Comparison of ENCODE assay signal across 16 cellular contexts in genomic region chr2:33015421-33016142, GRCh38.
DNase-seq lines count a peak whose midpoint lies in the region; ATAC-seq and TF ChIP-seq lines count a peak whose summit lies in the region.
"Had no signal": no experiment of that assay in that cellular context is flagged by ENCODE, and none has a peak within 500 bp of the region (broad histone marks: within the 10 kb centered on the region; RNA-seq: fewer than 3 reads in every experiment).

No MANE protein-coding gene starts in this region.

- H3K4me3 ChIP-seq in AG04450 (ENCODE audit: low read depth, low read length): no peak overlapping the region
- no peak overlapping the region for H3K4me3 ChIP-seq in CD4-positive, alpha-beta memory T cell (ENCODE audit: low read length in 2 of 2)
- H3K4me3 ChIP-seq: BLaER1, GM12878, neural progenitor cell, upper lobe of right lung had no signal

- H3K27me3 Mint-ChIP-seq in memory B cell (peaks cover 2% of the 10 kb centered on the region), CD14-positive monocyte (ENCODE audit: low read depth in 3 of 3) (peaks cover 0 to 2% (median 0%) of the 10 kb centered on the region in 3 donors)
- peaks cover 0 to 2% of the 10 kb centered on the region in 2 donors for H3K27me3 Mint-ChIP-seq in CD4-positive, alpha-beta memory T cell
- H3K27me3 Mint-ChIP-seq: brain had no signal

- H3K36me3 ChIP-seq in CD4-positive, alpha-beta memory T cell (ENCODE audit: insufficient read depth, low read length): no peaks in the 10 kb centered on the region
- H3K36me3 ChIP-seq: BLaER1, neural progenitor cell, upper lobe of right lung had no signal

- H3K36me3 Mint-ChIP-seq in memory B cell (no peaks in the 10 kb centered on the region), CD14-positive monocyte (no peaks in the 10 kb centered on the region)
- H3K36me3 Mint-ChIP-seq in CD4-positive, alpha-beta memory T cell: no peaks in the 10 kb centered on the region
- H3K36me3 Mint-ChIP-seq: brain had no signal

- H3K9me3 Mint-ChIP-seq in memory B cell (no peaks in the 10 kb centered on the region), CD14-positive monocyte (peaks cover 0 to 3% (median 0%) of the 10 kb centered on the region in 7 donors)
- no peaks in the 10 kb centered on the region for H3K9me3 Mint-ChIP-seq in CD4-positive, alpha-beta memory T cell
- H3K9me3 Mint-ChIP-seq: brain; neural progenitor cell; T-helper 1 cell treated with Interleukin-12 subunit alpha and Interleukin-12 subunit beta and Interleukin-4 antibody, amounts not matched to agents 30 μg/mL and 1 μg/mL, for 36 hours had no signal

- H3K27ac Mint-ChIP-seq in memory B cell (peak overlapping the region; percentile 38), CD14-positive monocyte (no peak overlapping the region)
- no peak overlapping the region for H3K27ac Mint-ChIP-seq in CD4-positive, alpha-beta memory T cell
- H3K27ac Mint-ChIP-seq: neural progenitor cell; T-helper 1 cell treated with Interleukin-12 subunit alpha and Interleukin-12 subunit beta and Interleukin-4 antibody, amounts not matched to agents 30 μg/mL and 1 μg/mL, for 36 hours had no signal

- no peak overlapping the region for H3K27ac ChIP-seq in AG04450 (ENCODE audit: low read depth, low read length)
- H3K27ac ChIP-seq in CD4-positive, alpha-beta memory T cell (ENCODE audit: low read depth, low read length): no peak overlapping the region
- H3K27ac ChIP-seq: BLaER1, neural progenitor cell, upper lobe of right lung had no signal

- CTCF ChIA-PET in AG04450 (lab: Charles Lee): no interaction called here
- CTCF ChIA-PET in CD4-positive, alpha-beta memory T cell (lab: Charles Lee; ENCODE audit: partially characterized antibody): no interaction called here

- no peaks in the 10 kb centered on the region for H3K27me3 ChIP-seq in AG04450 (ENCODE audit: control insufficient read depth, insufficient read depth, low read length)
- H3K27me3 ChIP-seq in CD4-positive, alpha-beta memory T cell (ENCODE audit: insufficient read depth, low read length): no peaks in the 10 kb centered on the region
- H3K27me3 ChIP-seq: BLaER1, neural progenitor cell, upper lobe of right lung had no signal

- TF ChIP-seq POLR2A in erythroblast (IDR thresholded peaks at IDR 0.05; ENCODE audit: low read length): no peak

- H3K4me1 ChIP-seq in CD4-positive, alpha-beta memory T cell (ENCODE audit: insufficient read depth, low read length): no peaks in the 10 kb centered on the region
- H3K4me1 ChIP-seq: BLaER1, upper lobe of right lung had no signal

- intact Hi-C loops in CD4-positive, alpha-beta memory T cell (cut with micrococcal nuclease): no loop called here
- intact Hi-C loops in CD14-positive monocyte (cut with micrococcal nuclease): no loop called here

- H3K4me3 Mint-ChIP-seq in memory B cell (no peak overlapping the region), CD14-positive monocyte (no peak overlapping the region)
- no peak overlapping the region for H3K4me3 Mint-ChIP-seq in CD4-positive, alpha-beta memory T cell
- H3K4me3 Mint-ChIP-seq: brain; neural progenitor cell; T-helper 1 cell treated with Interleukin-12 subunit alpha and Interleukin-12 subunit beta and Interleukin-4 antibody, amounts not matched to agents 30 μg/mL and 1 μg/mL, for 36 hours had no signal

- no peaks in the 10 kb centered on the region for H3K4me1 Mint-ChIP-seq in memory B cell
- no peaks in the 10 kb centered on the region for H3K4me1 Mint-ChIP-seq in CD4-positive, alpha-beta memory T cell
- H3K4me1 Mint-ChIP-seq in CD14-positive monocyte: no peaks in the 10 kb centered on the region

- no peak for TF ChIP-seq CTCF in AG04450 (IDR thresholded peaks at IDR 0.05; ENCODE audit: low read depth, low read length)
- no peak for TF ChIP-seq CTCF in CD14-positive monocyte (IDR thresholded peaks at IDR 0.05)

- no peak for ATAC-seq in memory B cell (ENCODE audit: low read depth)
- ATAC-seq in HG03571 (IDR thresholded peaks at IDR 0.05; ENCODE audit: unreplicated experiment): no peak
- ATAC-seq: GM12878, upper lobe of right lung had no signal

- no peaks in the 10 kb centered on the region for H3K9me3 ChIP-seq in AG04450 (ENCODE audit: control insufficient read depth, insufficient read depth, low read length)
- H3K9me3 ChIP-seq in CD4-positive, alpha-beta memory T cell (ENCODE audit: control insufficient read depth in 1 of 2, low read length in 2 of 2): no peaks in the 10 kb centered on the region
- H3K9me3 ChIP-seq: BLaER1, upper lobe of right lung had no signal

- DNase-seq in AG04450 (ENCODE audit: low read depth, low spot score) (peak; percentile 36), NCI-H460 (ENCODE audit: extremely low read depth, low read depth) (peak; percentile 64), erythroblast (lab: John Stamatoyannopoulos, UW) (peak; percentile 64 to 74), memory B cell (ENCODE audit: low spot score in 2 of 2) (no peak), CD14-positive monocyte (ENCODE audit: low spot score) (no peak)
- no peak for DNase-seq in activated CD4-positive, alpha-beta T cell treated with anti-CD3 and anti-CD28 coated beads, Interleukin-2, amount 50 U/mL, for 1 hour
- no peak for DNase-seq in CD4-positive, alpha-beta memory T cell
- DNase-seq: KG1, NCI-H69, upper lobe of right lung had no signal

- POLR2A ChIA-PET in AG04450 (lab: Yijun Ruan, JAX): no interaction called here
- POLR2A ChIA-PET in CD4-positive, alpha-beta memory T cell (lab: Charles Lee; ENCODE audit: partially characterized antibody): no interaction called here

Comparison
In these comparisons a context has a peak if more than half of its experiments do, and no peak if none do; other contexts are left out.
1. DNase-seq: peak in AG04450 (single experiment), NCI-H460 (single experiment) and erythroblast (2 of 2); none in memory B cell (0 of 2), activated CD4-positive, alpha-beta T cell treated with anti-CD3 and anti-CD28 coated beads, Interleukin-2, amount 50 U/mL, for 1 hour (single experiment), CD4-positive, alpha-beta memory T cell (0 of 5) and CD14-positive monocyte (single experiment).